In the genomic region with DNA sequence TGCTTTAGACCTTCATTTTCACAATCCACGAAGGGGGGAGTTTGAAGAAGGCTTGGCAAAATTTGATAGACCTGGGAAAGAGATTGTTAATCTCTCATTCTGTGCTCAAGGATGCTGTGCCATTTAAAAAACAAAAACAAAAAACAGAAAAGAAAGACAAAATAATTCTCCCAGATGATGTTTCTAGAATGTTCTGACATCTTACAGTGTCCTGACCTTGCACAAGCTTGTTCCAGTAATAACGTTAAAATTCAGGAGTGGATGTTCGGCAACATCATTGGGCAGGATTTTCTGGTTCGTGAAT, we compare ENCODE assay signal across 9 cellular contexts.
A peak's percentile ranks its signal among the peaks of the same experiment; 100 is the strongest.
DNase-seq lines count a peak whose midpoint lies in the region; ATAC-seq, FAIRE-seq and TF ChIP-seq lines count a peak whose summit lies in the region.
"Had no signal": no experiment of that assay in that cellular context is flagged by ENCODE, and none has a peak within 500 bp of the region (broad histone marks: within the 10 kb centered on the region; RNA-seq: fewer than 3 reads in every experiment).

No MANE protein-coding gene starts in this region.

- H3K9me3 Mint-ChIP-seq in Calu3 (ENCODE audit: low read depth, unreplicated experiment), result no peaks in the 10 kb centered on the region
- H3K9me3 Mint-ChIP-seq in stimulated activated memory B cell treated with anti-CD40 and anti-IgM and Interleukin-4, amounts not matched to agents 10 μg/mL and 1 μg/mL and 100 μg/mL, for 72 hours, result no peaks in the 10 kb centered on the region
- H3K9me3 Mint-ChIP-seq: activated naive CD4-positive, alpha-beta T cell treated with anti-CD3 and anti-CD28 coated beads, Interleukin-2, amount 10 ng/mL, durations not matched to agents 7 days and 5 days had no signal

- no peak for FAIRE-seq in kidney (lab: Jason Lieb, UNC)
- FAIRE-seq: D721Med had no signal

- no peak overlapping the region for H3K4me3 ChIP-seq in RWPE2 (ENCODE audit: severe bottlenecking)
- H3K4me3 ChIP-seq in fibroblast of villous mesenchyme (ENCODE audit: low read depth, low read length), result no peak overlapping the region
- H3K4me3 ChIP-seq in kidney (ENCODE audit: low read length in 2 of 2), result no peak overlapping the region

- H3K4me3 Mint-ChIP-seq in Calu3 (ENCODE audit: low read depth, unreplicated experiment), result no peak overlapping the region
- H3K4me3 Mint-ChIP-seq in stimulated activated memory B cell treated with anti-CD40 and anti-IgM and Interleukin-4, amounts not matched to agents 10 μg/mL and 1 μg/mL and 100 μg/mL, for 72 hours, result no peak overlapping the region
- H3K4me3 Mint-ChIP-seq: activated naive CD4-positive, alpha-beta T cell treated with anti-CD3 and anti-CD28 coated beads, Interleukin-2, amount 10 ng/mL, durations not matched to agents 7 days and 5 days had no signal

- DNase-seq in Calu3 (no peak), RWPE2 (ENCODE audit: low spot score) (no peak), fibroblast of villous mesenchyme (ENCODE audit: low read depth) (peak; percentile 72), cerebellar nuclear complex (lab: John Stamatoyannopoulos, UW) (no peak), kidney (no peak)
- DNase-seq: activated naive CD4-positive, alpha-beta T cell treated with anti-CD3 and anti-CD28 coated beads, Interleukin-2, amount 10 ng/mL, durations not matched to agents 7 days and 5 days had no signal

- peak overlapping the region; percentile 74 for H3K27ac Mint-ChIP-seq in Calu3 (ENCODE audit: unreplicated experiment)
- H3K27ac Mint-ChIP-seq in stimulated activated memory B cell treated with anti-CD40 and anti-IgM and Interleukin-4, amounts not matched to agents 10 μg/mL and 1 μg/mL and 100 μg/mL, for 72 hours, result peak overlapping the region; percentile 63

- intact Hi-C loops in Calu3 (cut with micrococcal nuclease; ENCODE audit: unreplicated experiment) (no loop called here), kidney (cut with DNase I) (no loop called here)

- CTCF ChIA-PET in Calu3 (lab: Charles Lee), result interaction anchor here (2.3 kb wide), 1 partner anchor 11 kb away, joined by 7 read pairs; no protein-coding TSS in a partner anchor

- no peaks in the 10 kb centered on the region for H3K27me3 ChIP-seq in RWPE2 (ENCODE audit: insufficient read depth, poor library complexity, severe bottlenecking)

- no peak for ATAC-seq in RWPE2 (ENCODE audit: low read depth)
- no peak for ATAC-seq in stimulated activated memory B cell treated with anti-CD40 and anti-IgM and Interleukin-4, amounts not matched to agents 10 μg/mL and 1 μg/mL and 100 μg/mL, for 72 hours
- ATAC-seq in HG03565 (IDR thresholded peaks at IDR 0.05; ENCODE audit: unreplicated experiment), result no peak

- H3K27ac ChIP-seq in RWPE2 (ENCODE audit: poor library complexity, severe bottlenecking) (peak overlapping the region; percentile 98), kidney (ENCODE audit: low read depth in 2 of 2, low read length in 2 of 2) (no peak overlapping the region)

- no peak overlapping the region for H3K9ac ChIP-seq in kidney (ENCODE audit: low read length in 2 of 2)

- no TSS peak for BruUV-seq in Calu3 (replicated peaks; lab: Mats Ljungman, UMichigan)

- H3K27me3 Mint-ChIP-seq in Calu3 (ENCODE audit: unreplicated experiment), result no peaks in the 10 kb centered on the region
- no peaks in the 10 kb centered on the region for H3K27me3 Mint-ChIP-seq in stimulated activated memory B cell treated with anti-CD40 and anti-IgM and Interleukin-4, amounts not matched to agents 10 μg/mL and 1 μg/mL and 100 μg/mL, for 72 hours
- H3K27me3 Mint-ChIP-seq: activated naive CD4-positive, alpha-beta T cell treated with anti-CD3 and anti-CD28 coated beads, Interleukin-2, amount 10 ng/mL, durations not matched to agents 7 days and 5 days had no signal

- peaks cover 78% of the 10 kb centered on the region for H3K36me3 Mint-ChIP-seq in Calu3 (ENCODE audit: insufficient read depth, unreplicated experiment)
- no peaks in the 10 kb centered on the region for H3K36me3 Mint-ChIP-seq in stimulated activated memory B cell treated with anti-CD40 and anti-IgM and Interleukin-4, amounts not matched to agents 10 μg/mL and 1 μg/mL and 100 μg/mL, for 72 hours

- H3K4me1 Mint-ChIP-seq in Calu3 (ENCODE audit: low read depth, unreplicated experiment), result peaks cover 91% of the 10 kb centered on the region
- H3K4me1 Mint-ChIP-seq in stimulated activated memory B cell treated with anti-CD40 and anti-IgM and Interleukin-4, amounts not matched to agents 10 μg/mL and 1 μg/mL and 100 μg/mL, for 72 hours, result peaks cover 92% of the 10 kb centered on the region

- TF ChIP-seq CTCF in Calu3 (IDR thresholded peaks at IDR 0.05; ENCODE audit: unreplicated experiment), result no peak
- no peak for TF ChIP-seq CTCF in RWPE2 (IDR thresholded peaks at IDR 0.05; ENCODE audit: poor library complexity, severe bottlenecking)
- no peak for TF ChIP-seq CTCF in fibroblast of villous mesenchyme (IDR thresholded peaks at IDR 0.05; ENCODE audit: insufficient read depth, low read depth, low read length)
- TF ChIP-seq CTCF in kidney (IDR thresholded peaks at IDR 0.05; ENCODE audit: borderline replicate concordance, extremely low read depth, insufficient read depth), result no peak

- H3K9me3 ChIP-seq in RWPE2 (ENCODE audit: severe bottlenecking), result no peaks in the 10 kb centered on the region
- no peaks in the 10 kb centered on the region for H3K9me3 ChIP-seq in kidney (ENCODE audit: control insufficient read depth in 1 of 2, low read length in 2 of 2)

- H3K36me3 ChIP-seq in RWPE2 (ENCODE audit: low read depth) (0 out of 2 replicates have a peak, but pooled peaks cover 4% of the 10 kb centered on the region), kidney (ENCODE audit: control insufficient read depth in 1 of 2, insufficient read depth in 2 of 2, low read length in 2 of 2) (no peaks in the 10 kb centered on the region)

- H3K4me1 ChIP-seq in RWPE2 (ENCODE audit: insufficient read depth, poor library complexity, severe bottlenecking) (peaks cover 84% of the 10 kb centered on the region), kidney (ENCODE audit: control insufficient read depth in 1 of 2, insufficient read depth in 1 of 2, low read depth in 1 of 2, low read length in 2 of 2) (peaks cover 34 to 50% of the 10 kb centered on the region in 2 donors)
